In the genomic region with DNA sequence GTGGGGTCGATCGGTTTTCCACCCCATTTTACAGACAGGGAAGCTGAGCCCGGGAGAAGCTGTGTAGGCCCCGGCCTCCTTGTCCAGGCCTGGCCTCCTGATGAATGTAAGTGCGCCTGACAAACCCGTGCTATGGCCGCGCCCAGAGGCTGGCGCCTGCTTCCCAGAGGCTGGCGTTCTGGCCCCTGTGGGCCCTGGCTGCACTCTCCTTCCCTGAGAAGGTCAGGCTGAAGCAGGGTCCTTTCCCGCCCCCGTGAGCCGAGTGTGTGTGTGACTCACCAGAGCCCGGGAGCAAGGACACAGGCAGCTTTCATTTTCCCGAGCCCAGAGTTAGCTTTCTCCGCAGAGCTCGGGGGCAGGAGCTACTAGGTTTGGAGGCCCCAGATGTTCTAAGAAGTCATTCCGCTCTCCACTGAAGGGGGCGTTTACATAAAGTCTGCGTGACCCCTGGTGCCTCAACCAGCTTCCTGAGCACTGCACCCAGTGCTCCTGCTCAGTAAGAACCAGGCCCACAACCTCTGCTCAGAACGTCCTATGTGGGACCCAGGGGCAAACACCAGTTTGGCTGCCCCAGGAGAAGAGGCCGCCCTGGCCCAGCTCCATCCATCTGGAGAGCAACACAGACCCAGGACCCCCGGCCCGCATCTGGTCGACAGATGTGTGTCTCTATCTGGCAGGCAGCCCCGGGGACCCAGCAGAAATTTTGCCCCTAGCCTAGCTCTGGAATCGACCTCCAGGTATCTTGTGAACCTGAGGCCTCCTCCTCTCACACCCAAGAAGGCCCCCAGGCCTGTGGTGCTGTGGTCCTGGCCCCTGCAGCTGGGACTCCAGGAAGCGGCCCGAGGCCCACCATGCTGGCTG, we compare ENCODE assay signal across 24 cellular contexts. TPM values are rescaled to one million over a fixed set of nuclear protein-coding genes. Genes with fewer than 3 reads are reported as not detected.
DNase-seq lines count a peak whose midpoint lies in the region; ATAC-seq, FAIRE-seq and TF ChIP-seq lines count a peak whose summit lies in the region.
"Had no signal": no experiment of that assay in that cellular context is flagged by ENCODE, and none has a peak within 500 bp of the region (broad histone marks: within the 10 kb centered on the region; RNA-seq: fewer than 3 reads in every experiment).

No MANE protein-coding gene starts in this region.

- 38 to 70% (median 39%) methylated on average over 23 to 29 of the region's 29 CpGs for WGBS in ovary, 3 donors

- no peaks in the 10 kb centered on the region for H3K36me3 ChIP-seq in ovary

- peaks cover 9% of the 10 kb centered on the region for H3K4me1 ChIP-seq in ovary (ENCODE audit: insufficient read depth)
- H3K4me1 ChIP-seq: pancreas had no signal

- TF ChIP-seq CTCF in ovary (IDR thresholded peaks at IDR 0.05), result no peak

- intact Hi-C loops in ovary (cut with DNase I), result no loop called here

- in situ Hi-C loops in ACHN (cut with HindIII; ENCODE audit: low pct_ligation_motif_present, low pct_unique_long_range_greater_than_20kb, low sequenced_read_pairs), result no loop called here

- H3K27me3 ChIP-seq in ovary, result no peaks in the 10 kb centered on the region
- H3K27me3 ChIP-seq: gastroesophageal sphincter, pancreas had no signal

- peak overlapping the region in 1 of 2 donors; percentile 75 for H3K27ac ChIP-seq in ovary
- H3K27ac ChIP-seq: C4-2B, pancreas had no signal

- FAIRE-seq in GM12892 (lab: Jason Lieb, UNC), result no peak
- FAIRE-seq: pancreas, small intestine had no signal

- TF ChIP-seq POLR2A in ovary (IDR thresholded peaks at IDR 0.05), result no peak
- no peak for TF ChIP-seq POLR2A in GM12892 (IDR thresholded peaks at IDR 0.05; ENCODE audit: low read depth, low read length)

- TF ChIP-seq EP300 in ovary (IDR thresholded peaks at IDR 0.05), result no peak

- no peak for ATAC-seq in GM19035 (IDR thresholded peaks at IDR 0.05; ENCODE audit: unreplicated experiment)
- ATAC-seq: activated naive CD8-positive, alpha-beta T cell treated with anti-CD3 and anti-CD28 coated beads, Interleukin-2, amount 50 U/mL, for 24 hours; effector memory CD8-positive, alpha-beta T cell; gastroesophageal sphincter; WTC11 had no signal

- no peak overlapping the region for H3K4me3 ChIP-seq in ovary
- H3K4me3 ChIP-seq: gastroesophageal sphincter, pancreas had no signal

- H3K9me3 ChIP-seq in ovary, result no peaks in the 10 kb centered on the region
- H3K9me3 ChIP-seq: gastroesophageal sphincter, pancreas had no signal

- peak; percentile 72 for DNase-seq in EH (ENCODE audit: low read depth)
- DNase-seq in RPMI7951 (ENCODE audit: low read depth), result peak; percentile 11
- peak; percentile 83 for DNase-seq in epidermal melanocyte (ENCODE audit: insufficient read length, low spot score)
- DNase-seq in ovary, result peak; percentile 73 to 84 (median 78)
- DNase-seq in GM12892 (ENCODE audit: insufficient read length), result no peak
- no peak for DNase-seq in ACHN
- DNase-seq: activated CD8-positive, alpha-beta memory T cell treated with anti-CD3 and anti-CD28 coated beads for 24 hours; activated naive CD8-positive, alpha-beta T cell treated with anti-CD3 and anti-CD28 coated beads, Interleukin-2, amount 50 U/mL, for 24 hours; cerebellar nuclear complex; DMS 273 treated with DMSO at 0.1 percent for 48 hours; effector memory CD8-positive, alpha-beta T cell; MM.1S; NCI-H1930; NCI-H510A; small intestine; T-helper 2 cell had no signal

RNA-seq across cellular contexts. Expression of a gene that starts 13.6 kb away (rescaled TPM):
- total RNA-seq in RPMI7951 (2014; rRNA removed; shearing (Covaris generic)), result 1.2 and 2.6 TPM in 2 replicates
- 10 to 100 TPM; 12.1 to 24.7 (median 19.1) TPM for total RNA-seq in ovary
- polyA plus RNA-seq in ovary, result 1 to 10 TPM; 3.8 to 6.6 TPM
- 12.7 TPM for polyA plus RNA-seq in GM12892 (2012; ENCODE audit: missing spikeins)

RNA-seq across cellular contexts. Expression of a gene that starts 45.6 kb away (rescaled TPM):
- total RNA-seq in RPMI7951 (2014; rRNA removed; shearing (Covaris generic)), result not detected in 2 replicates
- total RNA-seq in ovary, result not detected
- not detected for polyA plus RNA-seq in ovary
- polyA plus RNA-seq in GM12892 (2012; ENCODE audit: missing spikeins), result not detected
- total RNA-seq: gastroesophageal sphincter, lower leg skin, myocyte, pancreas, WTC11 had no signal
- polyA plus RNA-seq: pancreas, small intestine, thymus had no signal

Comparison
In these comparisons a context has a peak if more than half of its experiments do, and no peak if none do; other contexts are left out.
1. DNase-seq: peak in EH (single experiment), RPMI7951 (single experiment), epidermal melanocyte (single experiment) and ovary (5 of 5); none in GM12892 (single experiment) and ACHN (single experiment).